In genomic region chrX:40172980-40173661, GRCh38 we compare ENCODE assay signal across 1 cellular context.
TF ChIP-seq lines count a peak whose summit lies in the region.

No MANE protein-coding gene starts in this region.

TF ChIP-seq in endothelial cell of umbilical vein, 7 proteins besides CTCF, POLR2A, EP300 and RAD21 (continued from another document):
- no peak for TF ChIP-seq MYC (IDR thresholded peaks at IDR 0.05; ENCODE audit: low read depth, low read length)
- no peak for TF ChIP-seq POLR2AphosphoS5 (IDR thresholded peaks at IDR 0.05; ENCODE audit: insufficient read depth, low read depth, low read length)
